In genomic region chr5:95809414-95809960, GRCh38 we compare ENCODE assay signal across 8 cellular contexts. TPM values are rescaled to one million over a fixed set of nuclear protein-coding genes. Genes with fewer than 3 reads are reported as not detected.
A peak's percentile ranks its signal among the peaks of the same experiment; 100 is the strongest.
DNase-seq lines count a peak whose midpoint lies in the region; ATAC-seq and TF ChIP-seq lines count a peak whose summit lies in the region.

No MANE protein-coding gene starts in this region.

- H3K4me1 ChIP-seq in colonic mucosa = peaks cover 29% of the 10 kb centered on the region

- H3K4me1 Mint-ChIP-seq in stimulated activated naive CD8-positive, alpha-beta T cell treated with anti-CD3 and anti-CD28 coated beads, Interleukin-15, Interleukin-2, amounts not matched to agents 100 ng/mL and 50 ng/mL, for 24 hours (ENCODE audit: low read depth) = peaks cover 59% of the 10 kb centered on the region

- H3K27me3 ChIP-seq in colonic mucosa = no peaks in the 10 kb centered on the region

- H3K27me3 Mint-ChIP-seq in stimulated activated naive CD8-positive, alpha-beta T cell treated with anti-CD3 and anti-CD28 coated beads, Interleukin-15, Interleukin-2, amounts not matched to agents 100 ng/mL and 50 ng/mL, for 24 hours = no peaks in the 10 kb centered on the region

- no peak for DNase-seq in stimulated activated naive CD8-positive, alpha-beta T cell treated with anti-CD3 and anti-CD28 coated beads, Interleukin-15, Interleukin-2, amounts not matched to agents 100 U/mL and 50 U/mL, for 24 hours
- no peak for DNase-seq in colonic mucosa
- peak; percentile 50 for DNase-seq in myocyte (ENCODE audit: low read depth)
- DNase-seq in NCI-H2107 treated with DMSO at 0.1 percent for 48 hours (lab: John Stamatoyannopoulos, UW; ENCODE audit: unreplicated experiment) = no peak
- no peak for DNase-seq in HEK293T (ENCODE audit: extremely low spot score)

- H3K27ac Mint-ChIP-seq in stimulated activated naive CD8-positive, alpha-beta T cell treated with anti-CD3 and anti-CD28 coated beads, Interleukin-15, Interleukin-2, amounts not matched to agents 100 ng/mL and 50 ng/mL, for 24 hours = peak overlapping the region; percentile 79

- peak overlapping the region in 1 of 2 donors; percentile 57 for H3K9ac ChIP-seq in colonic mucosa (ENCODE audit: low read depth in 2 of 2, low read length in 2 of 2)

- POLR2A ChIA-PET in HEK293T (lab: Yijun Ruan, JAX) = no interaction called here

- intact Hi-C loops in colonic mucosa (cut with DNase I) = no loop called here

- no peak for TF ChIP-seq CTCF in colonic mucosa (IDR thresholded peaks at IDR 0.05)

- peak overlapping the region; percentile 58 for H3K27ac ChIP-seq in colonic mucosa

- H3K9me3 ChIP-seq in colonic mucosa = no peaks in the 10 kb centered on the region

- H3K36me3 ChIP-seq in colonic mucosa = no peaks in the 10 kb centered on the region

- no peak for ATAC-seq in stimulated activated naive CD8-positive, alpha-beta T cell treated with anti-CD3 and anti-CD28 coated beads, Interleukin-15, Interleukin-2, amounts not matched to agents 100 U/mL and 50 U/mL, for 24 hours
- ATAC-seq in GM19463 (IDR thresholded peaks at IDR 0.05; ENCODE audit: unreplicated experiment) (no peak), GM18867 (IDR thresholded peaks at IDR 0.05; ENCODE audit: unreplicated experiment) (no peak)

- CTCF ChIA-PET in HEK293T (lab: Yijun Ruan, JAX) = no interaction called here

- H3K4me3 Mint-ChIP-seq in stimulated activated naive CD8-positive, alpha-beta T cell treated with anti-CD3 and anti-CD28 coated beads, Interleukin-15, Interleukin-2, amounts not matched to agents 100 ng/mL and 50 ng/mL, for 24 hours = peak overlapping the region; percentile 60

- H3K4me3 ChIP-seq in colonic mucosa = no peak overlapping the region

- peaks cover 5% of the 10 kb centered on the region for H3K36me3 Mint-ChIP-seq in stimulated activated naive CD8-positive, alpha-beta T cell treated with anti-CD3 and anti-CD28 coated beads, Interleukin-15, Interleukin-2, amounts not matched to agents 100 ng/mL and 50 ng/mL, for 24 hours (ENCODE audit: low read depth)

- H3K9me3 Mint-ChIP-seq in stimulated activated naive CD8-positive, alpha-beta T cell treated with anti-CD3 and anti-CD28 coated beads, Interleukin-15, Interleukin-2, amounts not matched to agents 100 ng/mL and 50 ng/mL, for 24 hours = no peaks in the 10 kb centered on the region

TF ChIP-seq in HEK293T, 16 proteins besides CTCF, POLR2A, EP300 and RAD21:
- TF ChIP-seq L3MBTL2 (conservative IDR thresholded peaks at IDR 0.05) = no peak
- no peak for TF ChIP-seq FOXA1 (IDR thresholded peaks at IDR 0.05)
- TF ChIP-seq TARDBP (IDR thresholded peaks at IDR 0.05) = no peak
- no peak for TF ChIP-seq SP1 (IDR thresholded peaks at IDR 0.05)
- TF ChIP-seq, protein P1, sequence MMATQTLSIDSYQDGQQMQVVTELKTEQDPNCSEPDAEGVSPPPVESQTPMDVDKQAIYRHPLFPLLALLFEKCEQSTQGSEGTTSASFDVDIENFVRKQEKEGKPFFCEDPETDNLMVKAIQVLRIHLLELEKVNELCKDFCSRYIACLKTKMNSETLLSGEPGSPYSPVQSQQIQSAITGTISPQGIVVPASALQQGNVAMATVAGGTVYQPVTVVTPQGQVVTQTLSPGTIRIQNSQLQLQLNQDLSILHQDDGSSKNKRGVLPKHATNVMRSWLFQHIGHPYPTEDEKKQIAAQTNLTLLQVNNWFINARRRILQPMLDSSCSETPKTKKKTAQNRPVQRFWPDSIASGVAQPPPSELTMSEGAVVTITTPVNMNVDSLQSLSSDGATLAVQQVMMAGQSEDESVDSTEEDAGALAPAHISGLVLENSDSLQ (IDR thresholded peaks at IDR 0.05) = no peak
- no peak for TF ChIP-seq SUZ12 (IDR thresholded peaks at IDR 0.05)
- no peak for TF ChIP-seq FOXM1 (IDR thresholded peaks at IDR 0.05; ENCODE audit: borderline replicate concordance)
- TF ChIP-seq FOXK2 (IDR thresholded peaks at IDR 0.05) = no peak
- no peak for TF ChIP-seq HDGF (IDR thresholded peaks at IDR 0.05; ENCODE audit: borderline replicate concordance)
- TF ChIP-seq ZNF384 (IDR thresholded peaks at IDR 0.05) = no peak
- no peak for TF ChIP-seq LEF1 (IDR thresholded peaks at IDR 0.05; ENCODE audit: borderline replicate concordance)
- TF ChIP-seq CTBP1 (IDR thresholded peaks at IDR 0.05; ENCODE audit: borderline replicate concordance) = no peak
- no peak for TF ChIP-seq ARNT (IDR thresholded peaks at IDR 0.05)
- TF ChIP-seq ELF4 (IDR thresholded peaks at IDR 0.05) = no peak
- no peak for TF ChIP-seq NFRKB (IDR thresholded peaks at IDR 0.05)

RNA-seq across cellular contexts. Expression of gene GLRX, which starts 13.0 kb away (rescaled TPM):
- total RNA-seq in colonic mucosa (10 to 100 TPM; 52.8 to 89.6 TPM), myocyte (169 and 223 TPM in 2 replicates)
- 276 TPM for polyA plus RNA-seq in myocyte (2012)
